In genomic region chr2:74391209-74391579, GRCh38 we compare ENCODE assay signal across 8 cellular contexts. TPM values are rescaled to one million over a fixed set of nuclear protein-coding genes. Genes with fewer than 3 reads are reported as not detected.
DNase-seq lines count a peak whose midpoint lies in the region; ATAC-seq, FAIRE-seq and TF ChIP-seq lines count a peak whose summit lies in the region.

No MANE protein-coding gene starts in this region.

- H3K23ac ChIP-seq in H1 (ENCODE audit: insufficient read length), result no peak overlapping the region

- TF ChIP-seq RAD21 in HCT116 (IDR thresholded peaks at IDR 0.05; ENCODE audit: low read depth) (no peak), H1 (IDR thresholded peaks at IDR 0.05 in 1 of 2, conservative IDR thresholded peaks at IDR 0.05 in 1 of 2; ENCODE audit: low read depth in 2 of 2, low read length in 2 of 2) (no peak)

- TF ChIP-seq CTCF in GM06990 (IDR thresholded peaks at IDR 0.05; ENCODE audit: insufficient read depth, low read length, poor library complexity, severe bottlenecking) (no peak), HCT116 (IDR thresholded peaks at IDR 0.05 in 2 of 3, conservative IDR thresholded peaks at IDR 0.05 in 1 of 3; ENCODE audit: borderline replicate concordance in 1 of 3, insufficient read depth in 1 of 3, low read depth in 2 of 3, low read length in 2 of 3) (no peak), H1 (IDR thresholded peaks at IDR 0.05; ENCODE audit: control extremely low read depth in 1 of 3, insufficient read depth in 1 of 3, low read depth in 1 of 3, low read length in 3 of 3) (no peak)

- CTCF ChIA-PET in HCT116 (lab: Charles Lee) (interaction anchor here (0.8 to 3.1 kb wide), 12 partner anchors 8 to 711 kb away, joined by 3 to 18 read pairs (median 4); no protein-coding TSS in a partner anchor), H1 (lab: Charles Lee; ENCODE audit: partially characterized antibody) (interaction anchor here (0.5 to 6.1 kb wide), 20 partner anchors 9 to 253 kb away, joined by 3 to 49 read pairs (median 4); partner anchors contain the start of genes DCTN1, INO80B, MTHFD2 and WBP1)

- peaks cover 5 to 8% (median 8%) of the 10 kb centered on the region in 3 donors for H3K4me1 Mint-ChIP-seq in naive B cell

- no peaks in the 10 kb centered on the region for H4K20me1 ChIP-seq in HCT116 (ENCODE audit: insufficient read depth)
- H4K20me1 ChIP-seq in H1 (replicated peaks in 1 of 2; ENCODE audit: control insufficient read depth in 1 of 2, insufficient read depth in 2 of 2, low read length in 2 of 2), result peaks cover 6 to 11% of the 10 kb centered on the region in 2 experiments

- H3K23me2 ChIP-seq in H1 (ENCODE audit: low read depth, low read length), result peaks cover 6% of the 10 kb centered on the region

- no peaks in the 10 kb centered on the region for H3K9me2 ChIP-seq in HCT116 (ENCODE audit: insufficient read depth)

- RAD21 ChIA-PET in HCT116 (lab: Charles Lee; ENCODE audit: low non-redundant PET in 1 of 2, low total read pairs in 2 of 2, uncharacterized antibody in 2 of 2, unreplicated experiment in 2 of 2), result interaction anchor here in 1 of 2 experiments (0.7 kb wide), 1 partner anchor 127 kb away, joined by 4 read pairs; no protein-coding TSS in a partner anchor

- no peak overlapping the region for H3K4ac ChIP-seq in H1 (replicated peaks; ENCODE audit: insufficient read length, low read depth, low read length)

- H3K4me3 Mint-ChIP-seq in naive B cell, result peak overlapping the region in 5 of 8 donors; percentile 91 to 100 (median 99)

- H3K9ac ChIP-seq in HCT116 (ENCODE audit: low read length), result peak overlapping the region; percentile 81
- peak overlapping the region; percentile 83 to 97 (median 88) for H3K9ac ChIP-seq in H1 (replicated peaks in 1 of 4; ENCODE audit: extremely low read depth in 1 of 4, low read depth in 3 of 4, low read length in 3 of 4)

- H2BK12ac ChIP-seq in H1 (ENCODE audit: low read depth, low read length), result no peak overlapping the region

- FAIRE-seq in RCC 7860 (lab: Jason Lieb, UNC) (no peak), H1 (lab: Jason Lieb, UNC) (no peak)

- DNase-seq in GM06990 (ENCODE audit: extremely low read depth, insufficient read length) (no peak), HCT116 (ENCODE audit: low read depth, low spot score) (no peak), RCC 7860 (ENCODE audit: low spot score) (peak; percentile 19), H1 (ENCODE audit: low read depth in 1 of 2, low spot score in 2 of 2) (no peak), naive B cell (no peak), kidney glomerular epithelial cell (lab: John Stamatoyannopoulos, UW) (no peak), GOT3 (lab: John Stamatoyannopoulos, UW) (no peak)

- no peaks in the 10 kb centered on the region for H3K9me3 Mint-ChIP-seq in naive B cell

- no peak overlapping the region for H4K5ac ChIP-seq in H1 (ENCODE audit: insufficient read length, low read depth, low read length)

- BruUV-seq in HCT116 (replicated peaks; lab: Mats Ljungman, UMichigan), result no TSS peak

- H2AFZ ChIP-seq in HCT116 (ENCODE audit: low read depth, low read length, poor library complexity, severe bottlenecking) (peak overlapping the region; percentile 38), H1 (ENCODE audit: low read length) (peak overlapping the region; percentile 43; the same call in 1 of the 2 replicates)

- H3K9me3 ChIP-seq in HCT116 (ENCODE audit: control insufficient read depth in 1 of 2, insufficient read depth in 1 of 2, low read depth in 1 of 2, low read length in 2 of 2), result no peaks in the 10 kb centered on the region
- H3K9me3 ChIP-seq in H1 (ENCODE audit: insufficient read depth in 2 of 2, low read depth in 1 of 2, low read length in 1 of 2), result no peaks in the 10 kb centered on the region

- H3K4me3 ChIP-seq in GM06990 (replicated peaks; ENCODE audit: low read depth, low read length) (peak overlapping the region; percentile 79), HCT116 (replicated peaks in 1 of 2; ENCODE audit: low read depth in 1 of 2, low read length in 2 of 2) (peak overlapping the region; percentile 93 to 95), H1 (ENCODE audit: extremely low read depth in 1 of 4, insufficient read depth in 2 of 4, low read depth in 3 of 4, low read length in 4 of 4) (peak overlapping the region; percentile 86 to 96 (median 90))

- H2BK120ac ChIP-seq in H1 (replicated peaks; ENCODE audit: low read depth, low read length), result no peak overlapping the region

- H3K27ac Mint-ChIP-seq in naive B cell, result peak overlapping the region; percentile 57 to 100 (median 98)

- no peak overlapping the region for H2BK15ac ChIP-seq in H1 (ENCODE audit: low read length)

- H3K79me1 ChIP-seq in H1 (ENCODE audit: low read depth, low read length), result peaks cover 10% of the 10 kb centered on the region

- H4K8ac ChIP-seq in H1 (ENCODE audit: extremely low read depth, insufficient read depth, low read length), result no peak overlapping the region

- H3K27ac ChIP-seq in HCT116 (ENCODE audit: low read depth, low read length) (peak overlapping the region; percentile 69; the same call in 1 of the 2 replicates), H1 (ENCODE audit: low read depth, low read length) (peak overlapping the region; percentile 98; the same call in 1 of the 2 replicates)

- TF ChIP-seq POLR2A in HCT116 (IDR thresholded peaks at IDR 0.05; ENCODE audit: borderline replicate concordance, extremely low read depth, insufficient read depth, insufficient read length), result no peak
- no peak for TF ChIP-seq POLR2A in H1 (IDR thresholded peaks at IDR 0.05; ENCODE audit: control extremely low read depth in 1 of 2, low read depth in 2 of 2, low read length in 2 of 2)

- H3K56ac ChIP-seq in H1 (replicated peaks; ENCODE audit: insufficient read length, low read depth, low read length), result no peak overlapping the region

- TF ChIP-seq EP300 in H1 (IDR thresholded peaks at IDR 0.05; ENCODE audit: borderline replicate concordance in 1 of 2, low read depth in 2 of 2, low read length in 2 of 2), result no peak

- H2BK5ac ChIP-seq in H1 (ENCODE audit: low read depth, low read length), result peak overlapping the region; percentile 98

- no peak overlapping the region for H3K14ac ChIP-seq in H1 (ENCODE audit: insufficient read length)

- POLR2A ChIA-PET in HCT116 (lab: Charles Lee), result interaction anchor here (0.7 to 1.8 kb wide), 3 partner anchors 10 to 63 kb away, joined by 3 to 6 read pairs (median 5); partner anchors contain the start of gene INO80B
- POLR2A ChIA-PET in H1 (lab: Charles Lee; ENCODE audit: partially characterized antibody), result interaction anchor here (0.6 to 3.3 kb wide), 24 partner anchors 9 to 391 kb away, joined by 3 to 16 read pairs (median 4); partner anchors contain the start of genes C2orf81, DCTN1, RTKN and WBP1

- WGBS in H1 (ENCODE audit: extremely low coverage in 1 of 2, insufficient coverage in 1 of 2, insufficient read length in 1 of 2, insufficient replicate concordance in 2 of 2, low coverage in 1 of 2, low lambda C conversion rate in 2 of 2, missing lambda C conversion rate in 1 of 2), 2 experiments, result 4% methylated on average over 11 of the region's 11 CpGs; no CpG with 5 or more reads in 1 of the 2 experiments

- H2BK20ac ChIP-seq in H1 (ENCODE audit: low read length), result no peak overlapping the region

- no peaks in the 10 kb centered on the region for H3K36me3 ChIP-seq in GM06990 (ENCODE audit: control insufficient read depth, insufficient read depth, low read length)
- no peaks in the 10 kb centered on the region for H3K36me3 ChIP-seq in HCT116 (ENCODE audit: control insufficient read depth in 1 of 2, insufficient read depth in 2 of 2, low read length in 2 of 2)
- no peaks in the 10 kb centered on the region for H3K36me3 ChIP-seq in H1 (ENCODE audit: control insufficient read depth in 2 of 4, insufficient read depth in 4 of 4, low read length in 3 of 4)

- H3K4me2 ChIP-seq in HCT116 (ENCODE audit: low read length) (peak overlapping the region; percentile 94), H1 (ENCODE audit: insufficient read depth in 1 of 2, low read depth in 2 of 2, low read length in 2 of 2) (peak overlapping the region; percentile 90 to 92)

- H3K18ac ChIP-seq in H1 (ENCODE audit: extremely low read depth, low read length), result peak overlapping the region; percentile 88

- H3K27me3 ChIP-seq in GM06990 (replicated peaks; ENCODE audit: control insufficient read depth, insufficient read depth, low read length) (no peaks in the 10 kb centered on the region), HCT116 (ENCODE audit: insufficient read depth, low read length) (no peaks in the 10 kb centered on the region), H1 (replicated peaks in 1 of 4; ENCODE audit: control insufficient read depth in 3 of 4, extremely low read depth in 1 of 4, insufficient read depth in 3 of 4, low read length in 3 of 4) (no peaks in the 10 kb centered on the region)

- no peaks in the 10 kb centered on the region for H3K36me3 Mint-ChIP-seq in naive B cell

- H3K79me2 ChIP-seq in HCT116 (ENCODE audit: insufficient read depth, low read length) (peaks cover 50% of the 10 kb centered on the region), H1 (ENCODE audit: control insufficient read depth in 1 of 2, insufficient read depth in 2 of 2, low read length in 2 of 2) (peaks cover 15 to 51% of the 10 kb centered on the region in 2 experiments)

- no peak overlapping the region for H4K91ac ChIP-seq in H1 (replicated peaks; ENCODE audit: insufficient read length, low read length)

- H3K4me1 ChIP-seq in HCT116 (ENCODE audit: control insufficient read depth in 1 of 2, insufficient read depth in 2 of 2, low read length in 2 of 2) (peaks cover 5 to 17% of the 10 kb centered on the region in 2 experiments; a peak in 3 of 4 replicates), H1 (replicated peaks in 1 of 4; ENCODE audit: control insufficient read depth in 3 of 4, insufficient read depth in 4 of 4, low read length in 3 of 4) (peaks cover 0 to 3% (median 0%) of the 10 kb centered on the region in 4 experiments; a peak in 4 of 7 replicates)

- H3K27me3 Mint-ChIP-seq in naive B cell, result peaks cover 0 to 4% (median 0%) of the 10 kb centered on the region in 3 donors

- no peak overlapping the region for H2AK5ac ChIP-seq in H1 (ENCODE audit: low read depth, low read length)

- intact Hi-C loops in HCT116 (cut with micrococcal nuclease), result loop anchor here (5.0 kb wide), 1 partner anchor 124 kb away; no protein-coding TSS in a partner anchor

- no peak; the same call in none of the 2 replicates for ATAC-seq in HCT116
- ATAC-seq in naive B cell (ENCODE audit: low read depth in 2 of 2), result no peak
- no peak for ATAC-seq in HG02885 (IDR thresholded peaks at IDR 0.05; ENCODE audit: poor library complexity, unreplicated experiment)

RNA-seq across cellular contexts. Expression of gene DCTN1, which starts 11.1 kb away (rescaled TPM):
- 129 TPM for total RNA-seq in HCT116 (2021; ENCODE audit: unreplicated experiment)
- polyA plus RNA-seq in HCT116 (2012), result 128 and 153 TPM in 2 replicates
- 156 and 162 TPM in 2 replicates for total RNA-seq in H1 (2021; fragmentation: NEBNext Ultra II Directional; extraction: Animal tissue kit (Norgen Biotek cat#: 25700))
- polyA plus RNA-seq in H1 (2011; rRNA removed) (105 and 155 TPM in 2 replicates), naive B cell (ENCODE audit: low read depth in 6 of 6) (10 to 100 TPM; 43.0 to 91.1 (median 60.2) TPM)
- 107 TPM for polyA plus RNA-seq in H1 (2011; cell fraction: cytosol; rRNA removed)
- 222 TPM for polyA plus RNA-seq in H1 (2011; cell fraction: nucleus; rRNA removed)
- polyA plus RNA-seq in H1 (2012, experiment 1 of 2), result 144 to 178 TPM (median 168 TPM) in 4 replicates
- polyA plus RNA-seq in H1 (2012, experiment 2 of 2), result 77.0 TPM
- 149 TPM for polyA plus RNA-seq in H1 (2013, experiment 1 of 2)
- 148 TPM for polyA plus RNA-seq in H1 (2013, experiment 2 of 2)
- polyA minus RNA-seq in H1 (2011; rRNA and poly(A)+ RNA removed), result 217 and 218 TPM in 2 replicates
- 97.6 TPM for polyA minus RNA-seq in H1 (2011; cell fraction: cytosol; rRNA and poly(A)+ RNA removed)
- 96.6 TPM for polyA minus RNA-seq in H1 (2011; cell fraction: nucleus; rRNA and poly(A)+ RNA removed)

RNA-seq across cellular contexts. Expression of gene C2orf81, which starts 30.2 kb away (rescaled TPM):
- 6.5 TPM for total RNA-seq in HCT116 (2021; ENCODE audit: unreplicated experiment)
- 2.7 and 3.4 TPM in 2 replicates for polyA plus RNA-seq in HCT116 (2012)
- total RNA-seq in H1 (2021; fragmentation: NEBNext Ultra II Directional; extraction: Animal tissue kit (Norgen Biotek cat#: 25700)), result 3.3 and 3.8 TPM in 2 replicates
- polyA plus RNA-seq in H1 (2011; rRNA removed), result 1.6 and 2.4 TPM in 2 replicates
- polyA plus RNA-seq in H1 (2011; cell fraction: cytosol; rRNA removed), result 1.8 TPM
- 2.2 TPM for polyA plus RNA-seq in H1 (2011; cell fraction: nucleus; rRNA removed)
- polyA plus RNA-seq in H1 (2012, experiment 1 of 2), result 1.8 to 4.0 TPM (median 2.7 TPM) in 4 replicates
- polyA plus RNA-seq in H1 (2012, experiment 2 of 2), result 2.5 TPM
- polyA plus RNA-seq in H1 (2013, experiment 1 of 2), result 1.6 TPM
- 1.6 TPM for polyA plus RNA-seq in H1 (2013, experiment 2 of 2)
- 0.73 and 0.82 TPM in 2 replicates for polyA minus RNA-seq in H1 (2011; rRNA and poly(A)+ RNA removed)
- polyA minus RNA-seq in H1 (2011; cell fraction: cytosol; rRNA and poly(A)+ RNA removed), result 2.1 TPM
- polyA minus RNA-seq in H1 (2011; cell fraction: nucleus; rRNA and poly(A)+ RNA removed), result 1.7 TPM
- polyA plus RNA-seq in naive B cell (ENCODE audit: low read depth in 6 of 6), result 1 to 10 TPM; 3.7 to 8.8 (median 7.6) TPM

RNA-seq across cellular contexts. Expression of gene WDR54, which starts 30.3 kb away (rescaled TPM):
- 54.9 TPM for total RNA-seq in HCT116 (2021; ENCODE audit: unreplicated experiment)
- polyA plus RNA-seq in HCT116 (2012), result 133 and 138 TPM in 2 replicates
- total RNA-seq in H1 (2021; fragmentation: NEBNext Ultra II Directional; extraction: Animal tissue kit (Norgen Biotek cat#: 25700)), result 41.6 and 45.0 TPM in 2 replicates
- polyA plus RNA-seq in H1 (2011; rRNA removed), result 125 and 142 TPM in 2 replicates
- polyA plus RNA-seq in H1 (2011; cell fraction: cytosol; rRNA removed), result 127 TPM
- polyA plus RNA-seq in H1 (2011; cell fraction: nucleus; rRNA removed), result 148 TPM
- 48.4 to 98.7 TPM (median 88.1 TPM) in 4 replicates for polyA plus RNA-seq in H1 (2012, experiment 1 of 2)
- polyA plus RNA-seq in H1 (2012, experiment 2 of 2), result 87.5 TPM
- 27.2 TPM for polyA plus RNA-seq in H1 (2013, experiment 1 of 2)
- 27.3 TPM for polyA plus RNA-seq in H1 (2013, experiment 2 of 2)
- 107 and 111 TPM in 2 replicates for polyA minus RNA-seq in H1 (2011; rRNA and poly(A)+ RNA removed)
- 53.3 TPM for polyA minus RNA-seq in H1 (2011; cell fraction: cytosol; rRNA and poly(A)+ RNA removed)
- 41.3 TPM for polyA minus RNA-seq in H1 (2011; cell fraction: nucleus; rRNA and poly(A)+ RNA removed)
- polyA plus RNA-seq in naive B cell (ENCODE audit: low read depth in 6 of 6), result 10 to 100 TPM; 40.8 to 79.4 (median 47.8) TPM

RNA-seq across cellular contexts. Expression of gene SLC4A5, which starts 48.0 kb away (rescaled TPM):
- total RNA-seq in HCT116 (2021; ENCODE audit: unreplicated experiment), result 0.91 TPM
- 1.1 and 1.2 TPM in 2 replicates for polyA plus RNA-seq in HCT116 (2012)
- total RNA-seq in H1 (2021; fragmentation: NEBNext Ultra II Directional; extraction: Animal tissue kit (Norgen Biotek cat#: 25700)), result 0.52 and 0.86 TPM in 2 replicates
- polyA plus RNA-seq in H1 (2011; rRNA removed) (0.42 TPM in 2 replicates), naive B cell (ENCODE audit: low read depth in 6 of 6) (under 1 TPM in 3 of 6 donors, not detected in 3; 0.44 to 0.82 (median 0.70) TPM)
- polyA plus RNA-seq in H1 (2011; cell fraction: cytosol; rRNA removed), result 0.62 TPM
- 2.2 TPM for polyA plus RNA-seq in H1 (2011; cell fraction: nucleus; rRNA removed)
- polyA plus RNA-seq in H1 (2012, experiment 1 of 2), result 0.43 to 1.1 TPM (median 0.70 TPM) in 4 replicates
- 0.09 TPM for polyA plus RNA-seq in H1 (2012, experiment 2 of 2)
- 0.39 TPM for polyA plus RNA-seq in H1 (2013, experiment 1 of 2)
- 0.18 TPM for polyA plus RNA-seq in H1 (2013, experiment 2 of 2)
- 0.56 TPM in 1 of 2 replicates, not detected in the other for polyA minus RNA-seq in H1 (2011; rRNA and poly(A)+ RNA removed)
- polyA minus RNA-seq in H1 (2011; cell fraction: cytosol; rRNA and poly(A)+ RNA removed), result not detected
- polyA minus RNA-seq in H1 (2011; cell fraction: nucleus; rRNA and poly(A)+ RNA removed), result 3.6 TPM

RNA-seq across cellular contexts. Expression of gene RTKN, which starts 50.5 kb away (rescaled TPM):
- 94.0 TPM for total RNA-seq in HCT116 (2021; ENCODE audit: unreplicated experiment)
- polyA plus RNA-seq in HCT116 (2012), result 50.7 and 61.0 TPM in 2 replicates
- 53.5 and 54.1 TPM in 2 replicates for total RNA-seq in H1 (2021; fragmentation: NEBNext Ultra II Directional; extraction: Animal tissue kit (Norgen Biotek cat#: 25700))
- polyA plus RNA-seq in H1 (2011; rRNA removed), result 40.2 and 60.1 TPM in 2 replicates
- polyA plus RNA-seq in H1 (2011; cell fraction: cytosol; rRNA removed), result 41.8 TPM
- polyA plus RNA-seq in H1 (2011; cell fraction: nucleus; rRNA removed), result 119 TPM
- 33.1 to 42.6 TPM (median 40.7 TPM) in 4 replicates for polyA plus RNA-seq in H1 (2012, experiment 1 of 2)
- polyA plus RNA-seq in H1 (2012, experiment 2 of 2), result 36.9 TPM
- 31.5 TPM for polyA plus RNA-seq in H1 (2013, experiment 1 of 2)
- polyA plus RNA-seq in H1 (2013, experiment 2 of 2), result 28.8 TPM
- polyA minus RNA-seq in H1 (2011; rRNA and poly(A)+ RNA removed), result 41.5 and 45.7 TPM in 2 replicates
- polyA minus RNA-seq in H1 (2011; cell fraction: cytosol; rRNA and poly(A)+ RNA removed), result 26.3 TPM
- 85.7 TPM for polyA minus RNA-seq in H1 (2011; cell fraction: nucleus; rRNA and poly(A)+ RNA removed)
- polyA plus RNA-seq in naive B cell (ENCODE audit: low read depth in 6 of 6), result 1 to 10 TPM in 4 of 6 donors, under 1 TPM in 1, not detected in 1; 0.97 to 2.1 (median 1.7) TPM
